In the genomic region with DNA sequence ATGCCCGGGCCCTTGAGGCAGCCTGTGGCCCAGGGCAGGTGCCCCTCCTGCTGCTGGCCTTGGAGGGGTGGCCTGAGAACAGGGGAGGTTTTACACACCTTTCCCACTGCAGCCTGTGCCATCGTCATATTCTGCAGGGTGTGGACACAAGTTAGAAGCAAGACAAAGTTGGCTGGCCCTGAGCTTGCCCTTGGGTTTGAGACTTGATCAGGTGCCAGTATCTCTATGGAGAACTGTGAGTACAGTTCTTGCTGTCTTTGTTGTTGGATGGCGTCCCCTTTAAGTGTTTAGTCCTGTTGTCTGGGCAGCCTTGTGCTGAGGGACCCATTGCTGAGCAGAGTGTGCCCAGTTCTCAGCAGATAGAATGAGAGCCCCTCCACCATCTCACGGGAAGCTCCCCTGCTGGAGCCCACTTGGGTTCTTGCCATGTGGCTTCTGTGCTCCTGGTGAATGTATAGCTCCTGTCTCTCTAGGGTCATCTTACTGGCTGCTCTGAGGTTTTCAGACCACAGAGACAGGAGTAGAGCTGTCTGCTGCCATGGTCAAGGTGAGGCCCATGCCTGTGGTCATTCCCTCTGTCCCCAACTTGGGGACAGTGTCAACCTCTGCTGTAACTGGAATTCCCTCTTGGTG, we compare ENCODE assay signal across 25 cellular contexts.
DNase-seq lines count a peak whose midpoint lies in the region; ATAC-seq and TF ChIP-seq lines count a peak whose summit lies in the region.
"Had no signal": no experiment of that assay in that cellular context is flagged by ENCODE, and none has a peak within 500 bp of the region (broad histone marks: within the 10 kb centered on the region; RNA-seq: fewer than 3 reads in every experiment).

No MANE protein-coding gene starts in this region.

- WGBS in gastroesophageal sphincter (ENCODE audit: low coverage in 1 of 2), 2 donors: 67 to 90% methylated on average over 1 to 2 of the region's 4 CpGs
- 57 to 84% (median 78%) methylated on average over 4 of the region's 4 CpGs for WGBS in spleen, 5 donors

- CTCF ChIA-PET in HEK293 (lab: Yijun Ruan, JAX): no interaction called here

- TF ChIP-seq POLR2A in gastroesophageal sphincter (IDR thresholded peaks at IDR 0.05) (no peak), spleen (IDR thresholded peaks at IDR 0.05) (no peak)

- TF ChIP-seq CTCF in HEK293 (tag by site-specific recombination; IDR thresholded peaks at IDR 0.05) (no peak), gastroesophageal sphincter (IDR thresholded peaks at IDR 0.05) (no peak), spleen (IDR thresholded peaks at IDR 0.05 in 8 of 11, conservative IDR thresholded peaks at IDR 0.05 in 3 of 11) (no peak)

- H3K9me3 ChIP-seq in HEK293 (ENCODE audit: control insufficient read depth, insufficient read depth, low read depth, low read length): no peaks in the 10 kb centered on the region
- H3K9me3 ChIP-seq in gastroesophageal sphincter: no peaks in the 10 kb centered on the region
- no peaks in the 10 kb centered on the region for H3K9me3 ChIP-seq in spleen
- H3K9me3 ChIP-seq: thyroid gland had no signal

- H3K4me1 ChIP-seq in HEK293 (ENCODE audit: control insufficient read depth, insufficient read depth, low read length): peaks cover 25% of the 10 kb centered on the region
- H3K4me1 ChIP-seq in gastroesophageal sphincter: peaks cover 10 to 54% (median 23%) of the 10 kb centered on the region in 3 donors
- H3K4me1 ChIP-seq in spleen: peaks cover 5 to 72% (median 49%) of the 10 kb centered on the region in 6 donors

- POLR2A ChIA-PET in HEK293 (lab: Yijun Ruan, JAX): interaction anchor here (1.6 kb wide), 1 partner anchor 31 kb away, joined by 3 read pairs; no protein-coding TSS in a partner anchor

- no peak overlapping the region; the same call in 1 of the 2 replicates for H3K27ac ChIP-seq in HEK293 (ENCODE audit: extremely low read depth, low read depth, low read length)
- peak overlapping the region in 3 of 4 donors; percentile 48 to 96 (median 86) for H3K27ac ChIP-seq in gastroesophageal sphincter
- peak overlapping the region in 4 of 8 donors; percentile 22 to 74 (median 64) for H3K27ac ChIP-seq in spleen
- H3K27ac ChIP-seq: cardiac muscle cell, thyroid gland had no signal

- H3K36me3 ChIP-seq in HEK293 (ENCODE audit: control insufficient read depth in 2 of 2, insufficient read depth in 1 of 2, low read length in 2 of 2): no peaks in the 10 kb centered on the region
- H3K36me3 ChIP-seq in gastroesophageal sphincter: no peaks in the 10 kb centered on the region
- H3K36me3 ChIP-seq in spleen: no peaks in the 10 kb centered on the region
- H3K36me3 ChIP-seq: cardiac muscle cell, thyroid gland had no signal

- ATAC-seq in gastroesophageal sphincter: no peak
- ATAC-seq: activated CD4-positive, CD25-positive, alpha-beta regulatory T cell treated with anti-CD3 and anti-CD28 coated beads, Interleukin-2, amount 50 U/mL, for 24 hours; activated CD8-positive, alpha-beta T cell treated with anti-CD3 and anti-CD28 coated beads for 36 hours; HCT116 had no signal

- intact Hi-C loops in spleen (cut with DNase I; ENCODE audit: low total_unique reads): no loop called here

- H3K27me3 ChIP-seq in gastroesophageal sphincter (no peaks in the 10 kb centered on the region), spleen (replicated peaks in 1 of 7) (no peaks in the 10 kb centered on the region)
- H3K27me3 ChIP-seq: cardiac muscle cell, thyroid gland had no signal

- DNase-seq in RPMI8226 (peak; percentile 68), spleen (peak; percentile 47), NCI-H2227 (lab: John Stamatoyannopoulos, UW; ENCODE audit: unreplicated experiment) (no peak), T-helper 9 cell (no peak), NCI-H2107 (lab: John Stamatoyannopoulos, UW) (no peak)
- DNase-seq: activated CD8-positive, alpha-beta T cell treated with anti-CD3 and anti-CD28 coated beads for 36 hours; activated naive CD4-positive, alpha-beta T cell treated with anti-CD3 and anti-CD28 coated beads for 36 hours; activated T-cell treated with anti-CD3 and anti-CD28 coated beads, Interleukin-2, amount 50 U/mL, for 48 hours; amniotic stem cell; CD4-positive, alpha-beta memory T cell; DMS 273 treated with DMSO at 0.1 percent for 48 hours; naive B cell; NCI-H1417; NCI-H2081; NCI-H774; retina; SHP77 treated with DMSO at 0.1 percent for 48 hours; stimulated activated CD4-positive, alpha-beta T cell treated with anti-CD3 and anti-CD28 coated beads, Interleukin-4, amount 100 ng/mL, for 1 hour; stimulated activated naive CD4-positive, alpha-beta T cell; thyroid gland had no signal

- no peak overlapping the region for H3K4me3 ChIP-seq in HEK293 (ENCODE audit: low read depth, low read length)
- H3K4me3 ChIP-seq in gastroesophageal sphincter: no peak overlapping the region
- H3K4me3 ChIP-seq in spleen: no peak overlapping the region
- H3K4me3 ChIP-seq: cardiac muscle cell, thyroid gland had no signal

- TF ChIP-seq EP300 in gastroesophageal sphincter (IDR thresholded peaks at IDR 0.05): no peak

TF ChIP-seq in HEK293, 187 proteins besides CTCF, POLR2A, EP300 and RAD21:
- TF ChIP-seq GLI4 (tag by site-specific recombination; IDR thresholded peaks at IDR 0.05) (no peak), OSR2 (tag by site-specific recombination; IDR thresholded peaks at IDR 0.05) (peak; percentile 64)

Comparison
In these comparisons a context has a peak if more than half of its experiments do, and no peak if none do; other contexts are left out.
1. DNase-seq: peak in RPMI8226 (single experiment) and spleen (single experiment); none in NCI-H2227 (single experiment), T-helper 9 cell (single experiment) and NCI-H2107 (single experiment).